In the genomic region with DNA sequence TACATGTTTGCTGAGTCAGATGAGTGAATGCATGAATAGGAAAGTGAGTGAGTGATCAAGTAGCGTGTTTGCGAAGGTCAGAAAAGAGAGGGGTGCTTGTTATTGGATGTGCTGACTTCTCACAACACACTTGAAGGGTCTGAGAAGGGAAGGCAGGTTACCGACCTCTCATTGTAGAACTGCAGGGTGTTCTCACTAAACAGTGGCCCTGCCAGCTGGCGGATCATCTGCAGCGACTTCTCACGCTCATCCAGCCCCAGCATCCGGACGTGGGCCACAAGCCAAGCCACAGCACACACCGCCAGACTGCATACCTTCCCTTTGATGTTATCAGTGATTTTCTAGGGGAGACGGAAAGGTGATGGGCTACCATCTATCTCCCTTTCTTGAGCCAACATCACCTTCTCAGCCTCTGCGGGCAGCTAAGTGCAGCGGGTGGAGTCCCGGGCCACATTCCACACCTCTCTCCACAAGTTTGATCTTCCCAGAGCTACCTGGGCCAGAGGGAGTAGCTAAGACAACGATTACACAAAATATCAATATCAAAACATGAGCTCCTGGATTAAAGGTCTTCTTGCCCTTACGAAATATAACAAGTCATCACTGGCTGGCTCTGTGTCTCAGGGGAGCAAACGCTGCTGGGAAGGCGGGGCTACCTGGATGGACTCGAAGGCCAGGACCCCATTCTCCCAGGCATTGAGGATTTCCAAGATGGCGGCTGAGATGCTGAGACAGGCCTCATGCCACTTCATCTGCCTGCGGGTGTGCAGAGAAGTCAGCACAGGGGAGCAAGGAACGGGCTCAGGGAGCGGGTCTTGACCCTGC, we compare ENCODE assay signal across 10 cellular contexts. TPM values are rescaled to one million over a fixed set of nuclear protein-coding genes. Genes with fewer than 3 reads are reported as not detected.
DNase-seq lines count a peak whose midpoint lies in the region; ATAC-seq and TF ChIP-seq lines count a peak whose summit lies in the region.
"Had no signal": no experiment of that assay in that cellular context is flagged by ENCODE, and none has a peak within 500 bp of the region (broad histone marks: within the 10 kb centered on the region; RNA-seq: fewer than 3 reads in every experiment).

No MANE protein-coding gene starts in this region.

- DNase-seq in Jurkat, Clone E6-1 (ENCODE audit: low read depth, low spot score): peak; percentile 79
- no peak for DNase-seq in WERI-Rb-1
- peak; percentile 66 for DNase-seq in choroid plexus epithelial cell (ENCODE audit: low read depth)
- no peak for DNase-seq in COR-L47 (lab: John Stamatoyannopoulos, UW)
- DNase-seq in NCI-H146 (lab: John Stamatoyannopoulos, UW): no peak

- TF ChIP-seq CTCF in WERI-Rb-1 (IDR thresholded peaks at IDR 0.05; ENCODE audit: low read depth, low read length) (no peak), choroid plexus epithelial cell (conservative IDR thresholded peaks at IDR 0.05; ENCODE audit: low read depth, low read length) (no peak)

- H3K27ac ChIP-seq in WERI-Rb-1 (peak overlapping the region; percentile 53), skeletal muscle tissue (ENCODE audit: low read depth, low read length) (no peak overlapping the region)

- no peak for ATAC-seq in HG03025 (IDR thresholded peaks at IDR 0.05; ENCODE audit: low FRiP score, unreplicated experiment)

- H3K9ac ChIP-seq in skeletal muscle tissue (ENCODE audit: low read depth in 1 of 3, low read length in 3 of 3): peak overlapping the region; percentile 10 to 38 (median 35)

- H3K4me3 ChIP-seq in Jurkat, Clone E6-1 (ENCODE audit: low read length): no peak overlapping the region
- no peak overlapping the region for H3K4me3 ChIP-seq in WERI-Rb-1 (ENCODE audit: low read depth, low read length)
- H3K4me3 ChIP-seq in choroid plexus epithelial cell (ENCODE audit: low read depth, low read length): no peak overlapping the region
- no peak overlapping the region for H3K4me3 ChIP-seq in skeletal muscle tissue (ENCODE audit: low read length in 3 of 3)
- H3K4me3 ChIP-seq: ascending aorta had no signal

- H3K4me1 ChIP-seq in skeletal muscle tissue (ENCODE audit: control insufficient read depth in 3 of 3, insufficient read depth in 3 of 3, low read length in 3 of 3): peaks cover 32 to 56% (median 43%) of the 10 kb centered on the region in 3 donors

- H3K27me3 ChIP-seq in WERI-Rb-1 (ENCODE audit: insufficient read depth, low read depth, severe bottlenecking) (no peaks in the 10 kb centered on the region), skeletal muscle tissue (ENCODE audit: control insufficient read depth in 3 of 3, insufficient read depth in 3 of 3, low read length in 3 of 3) (no peaks in the 10 kb centered on the region)
- H3K27me3 ChIP-seq: ascending aorta had no signal

- no peaks in the 10 kb centered on the region for H3K9me3 ChIP-seq in WERI-Rb-1 (ENCODE audit: severe bottlenecking)
- no peaks in the 10 kb centered on the region for H3K9me3 ChIP-seq in skeletal muscle tissue (ENCODE audit: control insufficient read depth in 3 of 3, low read length in 3 of 3)
- H3K9me3 ChIP-seq: ascending aorta had no signal

- H3K36me3 ChIP-seq in WERI-Rb-1 (peaks cover 100% of the 10 kb centered on the region), skeletal muscle tissue (ENCODE audit: control insufficient read depth in 3 of 3, insufficient read depth in 3 of 3, low read length in 3 of 3) (peaks cover 57 to 69% (median 63%) of the 10 kb centered on the region in 3 donors)

RNA-seq across cellular contexts. Expression of a gene that starts 11.0 kb away (rescaled TPM):
- polyA plus RNA-seq in Jurkat, Clone E6-1 (2012; ENCODE audit: insufficient read depth, insufficient read length): not detected
- total RNA-seq in skeletal muscle tissue: 0.52 TPM
- total RNA-seq: OCI-LY7 had no signal
- polyA plus RNA-seq: immature natural killer cell had no signal

RNA-seq across cellular contexts. Expression of a gene that starts 28.0 kb away (rescaled TPM):
- 94.8 TPM for polyA plus RNA-seq in Jurkat, Clone E6-1 (2012; ENCODE audit: insufficient read depth, insufficient read length)
- total RNA-seq in skeletal muscle tissue: 25.6 TPM

RNA-seq across cellular contexts. Expression of a gene that starts 36.6 kb away (rescaled TPM):
- polyA plus RNA-seq in Jurkat, Clone E6-1 (2012; ENCODE audit: insufficient read depth, insufficient read length): 28.9 TPM
- total RNA-seq in skeletal muscle tissue: 30.8 TPM

RNA-seq across cellular contexts. Expression of a gene that starts 45.6 kb away (rescaled TPM):
- polyA plus RNA-seq in Jurkat, Clone E6-1 (2012; ENCODE audit: insufficient read depth, insufficient read length): 227 TPM
- total RNA-seq in skeletal muscle tissue: 56.4 TPM

Comparison
In these comparisons a context has a peak if more than half of its experiments do, and no peak if none do; other contexts are left out.
1. DNase-seq: peak in Jurkat, Clone E6-1 (single experiment) and choroid plexus epithelial cell (single experiment); none in WERI-Rb-1 (single experiment), COR-L47 (single experiment) and NCI-H146 (single experiment).